28 cellular contexts compared by ENCODE assay signal in genomic region chr5:66407739-66408138, GRCh38.
"Had no signal": no experiment of that assay in that cellular context is flagged by ENCODE, and none has a peak within 500 bp of the region (broad histone marks: within the 10 kb centered on the region; RNA-seq: fewer than 3 reads in every experiment).

No MANE protein-coding gene starts in this region.

- H3K27ac ChIP-seq: heart left ventricle, lower lobe of right lung, neural progenitor cell, neutrophil, parathyroid adenoma, right atrium auricular region, right lobe of liver, stomach, testis, thyroid gland, transverse colon, upper lobe of right lung had no signal

- H3K4me1 Mint-ChIP-seq: immature natural killer cell; naive thymus-derived CD8-positive, alpha-beta T cell; stimulated activated memory B cell treated with anti-CD40 and anti-IgM and Interleukin-4, amounts not matched to agents 10 μg/mL and 1 μg/mL and 100 μg/mL, for 72 hours had no signal

- ATAC-seq: left colon; lower lobe of right lung; naive thymus-derived CD8-positive, alpha-beta T cell; right lobe of liver; stimulated activated memory B cell treated with anti-CD40 and anti-IgM and Interleukin-4, amounts not matched to agents 10 μg/mL and 1 μg/mL and 100 μg/mL, for 72 hours; upper lobe of right lung had no signal

- H3K4me1 ChIP-seq: lower lobe of right lung, neural progenitor cell, parathyroid adenoma, right atrium auricular region, right lobe of liver, stomach, testis, thyroid gland, transverse colon, upper lobe of right lung had no signal

- H3K9me3 ChIP-seq: lower lobe of right lung, neutrophil, right lobe of liver, testis, thyroid gland, transverse colon, upper lobe of right lung had no signal

- H3K36me3 Mint-ChIP-seq: immature natural killer cell; neural progenitor cell; stimulated activated memory B cell treated with anti-CD40 and anti-IgM and Interleukin-4, amounts not matched to agents 10 μg/mL and 1 μg/mL and 100 μg/mL, for 72 hours had no signal

- DNase-seq: heart left ventricle; hypothalamus; immature natural killer cell; kidney; left colon; lower lobe of right lung; mammary epithelial cell; mesenchymal stem cell; naive thymus-derived CD8-positive, alpha-beta T cell; occipital lobe; right lobe of liver; stimulated activated CD4-positive, alpha-beta T cell treated with anti-CD3 and anti-CD28 coated beads, Interleukin-1b, Interleukin-23, amount 100 ng/mL, for 48 hours; stimulated activated CD4-positive, alpha-beta T cell treated with anti-CD3 and anti-CD28 coated beads, Interleukin-2, amount 100 ng/mL, for 48 hours; stimulated activated CD4-positive, alpha-beta T cell treated with anti-CD3 and anti-CD28 coated beads, Interleukin-4, amount 100 ng/mL, for 4 hours; stimulated activated CD8-positive, alpha-beta memory T cell treated with anti-CD3 and anti-CD28 coated beads, Interleukin-4, amount 100 ng/mL, for 48 hours; stimulated activated naive CD4-positive, alpha-beta T cell treated with Interleukin-2 at 50 U/mL for 16 hours; stomach; testis; thyroid gland; transverse colon; upper lobe of right lung had no signal

- H3K4me3 Mint-ChIP-seq: immature natural killer cell; naive thymus-derived CD8-positive, alpha-beta T cell; nephron; neural progenitor cell; stimulated activated memory B cell treated with anti-CD40 and anti-IgM and Interleukin-4, amounts not matched to agents 10 μg/mL and 1 μg/mL and 100 μg/mL, for 72 hours had no signal

- H3K36me3 ChIP-seq: lower lobe of right lung, neural progenitor cell, neutrophil, right lobe of liver, stomach, thyroid gland, transverse colon, upper lobe of right lung had no signal

- H3K27ac Mint-ChIP-seq: immature natural killer cell; naive thymus-derived CD8-positive, alpha-beta T cell; nephron; neural progenitor cell; stimulated activated memory B cell treated with anti-CD40 and anti-IgM and Interleukin-4, amounts not matched to agents 10 μg/mL and 1 μg/mL and 100 μg/mL, for 72 hours had no signal

- H3K4me3 ChIP-seq: heart left ventricle, lower lobe of right lung, neural progenitor cell, right atrium auricular region, right lobe of liver, smooth muscle cell, stomach, testis, thyroid gland, transverse colon, upper lobe of right lung had no signal

- H3K27me3 ChIP-seq: heart left ventricle, neural progenitor cell, neutrophil, right atrium auricular region, right lobe of liver, stomach, testis, thyroid gland, transverse colon, upper lobe of right lung had no signal
